In the genomic region with DNA sequence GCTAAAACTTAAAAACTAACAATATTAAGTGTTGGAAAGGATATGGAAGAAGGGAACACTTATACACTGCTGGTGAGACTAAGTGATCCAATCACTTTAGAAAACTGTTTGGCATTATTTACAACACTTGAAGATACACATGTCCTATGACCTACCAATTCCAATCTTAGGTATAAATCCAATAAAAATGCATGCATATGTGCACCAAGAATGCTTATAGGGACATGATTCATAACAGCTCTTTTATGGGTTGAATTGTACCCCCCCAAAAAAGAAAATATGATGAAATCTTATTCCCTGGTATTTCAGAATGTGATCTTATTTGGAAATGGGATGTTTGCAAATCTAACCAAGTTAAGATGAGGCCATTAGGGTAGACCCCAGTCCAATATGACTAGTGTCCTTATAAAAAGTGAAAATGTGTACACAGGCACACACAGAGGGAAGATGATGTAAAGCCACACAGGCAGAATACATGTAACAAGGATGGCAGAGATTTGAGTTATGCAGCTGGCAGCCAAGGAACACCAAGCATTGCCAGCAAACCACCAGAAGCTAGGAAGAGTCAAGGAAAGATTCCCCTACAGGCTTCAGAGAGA, we compare ENCODE assay signal across 25 cellular contexts. TPM values are rescaled to one million over a fixed set of nuclear protein-coding genes. Genes with fewer than 3 reads are reported as not detected.
"Had no signal": no experiment of that assay in that cellular context is flagged by ENCODE, and none has a peak within 500 bp of the region (broad histone marks: within the 10 kb centered on the region; RNA-seq: fewer than 3 reads in every experiment).

No MANE protein-coding gene starts in this region.

- FAIRE-seq: HTR-8/SVneo, K562 had no signal

- H3K27ac ChIP-seq: RWPE1, SJCRH30 had no signal

- H3K9me3 Mint-ChIP-seq: IgD-negative memory B cell had no signal

- H3K36me3 ChIP-seq: SJCRH30 had no signal

- H3K4me3 Mint-ChIP-seq: IgD-negative memory B cell had no signal

- ATAC-seq: K562, Panc1, Right ventricle myocardium inferior, SK-N-SH treated with all-trans-retinoic acid at 6 μM for 48 hours had no signal

- H3K27me3 Mint-ChIP-seq: IgD-negative memory B cell had no signal

- H3K4me3 ChIP-seq: K562, SJCRH30 had no signal

- H3K4me1 ChIP-seq: SJCRH30 had no signal

- H3K9me3 ChIP-seq: SJCRH30 had no signal

- DNase-seq: NCI-H1092, NCI-H1105 treated with DMSO at 0.1 percent for 48 hours, NCI-H1436, NCI-H187, NCI-H2029, NCI-H2081 treated with DMSO at 0.1 percent for 48 hours, NCI-H2171, NCI-H226, NCI-H446, NCI-H510A, NCI-H524 treated with DMSO at 0.1 percent for 48 hours, NCI-H69, NCI-H774, SHP77 treated with DMSO at 0.1 percent for 48 hours, SJCRH30, T-helper 1 cell had no signal

- H3K27me3 ChIP-seq: SJCRH30 had no signal

- H3K4me1 Mint-ChIP-seq: IgD-negative memory B cell had no signal

RNA-seq across cellular contexts. Expression of gene CCR8, which starts 15.3 kb away (rescaled TPM):
- total RNA-seq: K562, LHCN-M2, MCF 10A, Right ventricle myocardium inferior, SJCRH30 had no signal
- polyA plus RNA-seq: IgD-negative memory B cell, K562 had no signal
